ENCODE assay signal across 17 cellular contexts in the genomic region with DNA sequence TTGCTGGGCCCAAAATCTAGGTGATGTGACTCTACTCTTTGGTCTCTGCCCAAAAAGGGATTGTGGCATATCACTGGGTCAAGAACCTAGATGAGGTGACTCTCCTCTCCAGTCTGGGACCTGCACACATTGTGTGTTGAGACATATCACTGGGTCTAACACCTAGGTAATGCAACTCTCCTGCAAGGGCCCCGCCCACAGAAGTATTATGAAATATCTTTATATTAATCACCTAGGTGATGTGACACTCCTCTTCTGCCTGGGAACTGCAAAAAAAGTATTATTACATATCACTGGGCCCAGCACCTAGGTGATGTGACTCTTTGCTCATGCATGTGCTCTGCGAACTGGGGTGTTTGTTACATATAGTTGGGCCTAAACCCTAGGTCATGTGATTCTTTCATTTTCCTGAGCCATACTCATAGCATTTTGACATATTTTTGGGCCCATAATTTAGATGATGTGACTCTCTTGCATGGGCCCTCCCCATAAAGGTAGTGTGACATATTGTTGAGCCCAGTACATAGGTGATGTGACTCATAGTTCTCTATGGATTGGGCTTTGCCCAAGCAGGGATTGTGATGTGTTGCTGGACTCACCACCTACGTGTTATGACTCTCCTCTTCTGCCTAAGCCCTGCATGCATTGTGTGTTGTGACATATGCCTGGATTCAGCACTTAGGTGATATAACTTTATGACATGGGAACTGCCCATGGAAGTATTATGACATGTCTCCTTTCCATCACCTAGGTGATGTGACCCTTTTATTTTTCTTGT. TPM values are rescaled to one million over a fixed set of nuclear protein-coding genes. Genes with fewer than 3 reads are reported as not detected.
DNase-seq lines count a peak whose midpoint lies in the region; ATAC-seq, FAIRE-seq and TF ChIP-seq lines count a peak whose summit lies in the region.
"Had no signal": no experiment of that assay in that cellular context is flagged by ENCODE, and none has a peak within 500 bp of the region (broad histone marks: within the 10 kb centered on the region; RNA-seq: fewer than 3 reads in every experiment).

No MANE protein-coding gene starts in this region.

- H3K79me2 ChIP-seq in keratinocyte (ENCODE audit: control insufficient read depth, insufficient read depth, low read length) = peaks cover 2% of the 10 kb centered on the region

- H3K4me3 Mint-ChIP-seq in activated naive CD8-positive, alpha-beta T cell treated with anti-CD3 and anti-CD28 coated beads, Interleukin-2, amount 50 U/mL, for 24 hours = no peak overlapping the region
- H3K4me3 Mint-ChIP-seq in activated naive CD8-positive, alpha-beta T cell treated with anti-CD3 and anti-CD28 coated beads for 36 hours = no peak overlapping the region
- H3K4me3 Mint-ChIP-seq in progenitor cell of endocrine pancreas (ENCODE audit: low read depth) = no peak overlapping the region

- intact Hi-C loops in body of pancreas (cut with DNase I) = loop anchor here (10.0 kb wide), 1 partner anchor 275 kb away; no protein-coding TSS in a partner anchor

- 96 to 97% methylated on average over 3 of the region's 3 CpGs for WGBS in body of pancreas, 2 donors

- H3K4me3 ChIP-seq in body of pancreas (no peak overlapping the region), keratinocyte (ENCODE audit: control insufficient read depth in 2 of 3, extremely low read depth in 1 of 3, insufficient read depth in 2 of 3, low read depth in 1 of 3, low read length in 3 of 3) (no peak overlapping the region)
- H3K4me3 ChIP-seq: K562 had no signal

- TF ChIP-seq POLR2A in body of pancreas (IDR thresholded peaks at IDR 0.05) = no peak

- FAIRE-seq in keratinocyte (lab: Jason Lieb, UNC) = no peak
- FAIRE-seq: GM19239, K562 had no signal

- peak; percentile 44 for ATAC-seq in activated naive CD8-positive, alpha-beta T cell treated with anti-CD3 and anti-CD28 coated beads, Interleukin-2, amount 50 U/mL, for 24 hours
- peak; percentile 12 for ATAC-seq in body of pancreas

- H2AFZ ChIP-seq in keratinocyte (ENCODE audit: control insufficient read depth, low read length) = no peak overlapping the region

- peaks cover under 1% of the 10 kb centered on the region for H3K4me1 ChIP-seq in body of pancreas
- H3K4me1 ChIP-seq in keratinocyte (ENCODE audit: control insufficient read depth, extremely low read depth, insufficient read depth, low read length) = no peaks in the 10 kb centered on the region

- H3K36me3 ChIP-seq in body of pancreas (replicated peaks in 1 of 2; ENCODE audit: insufficient read depth in 1 of 2, low read depth in 2 of 2) = no peaks in the 10 kb centered on the region
- peaks cover 0 to 3% of the 10 kb centered on the region in 2 experiments for H3K36me3 ChIP-seq in keratinocyte (ENCODE audit: control insufficient read depth in 2 of 2, extremely low read depth in 1 of 2, insufficient read depth in 2 of 2, low read length in 2 of 2)

- H3K4me1 Mint-ChIP-seq in activated naive CD8-positive, alpha-beta T cell treated with anti-CD3 and anti-CD28 coated beads, Interleukin-2, amount 50 U/mL, for 24 hours = peaks cover 29% of the 10 kb centered on the region
- H3K4me1 Mint-ChIP-seq in activated naive CD8-positive, alpha-beta T cell treated with anti-CD3 and anti-CD28 coated beads for 36 hours = peaks cover 33% of the 10 kb centered on the region
- H3K4me1 Mint-ChIP-seq in progenitor cell of endocrine pancreas (ENCODE audit: low read depth) = peaks cover 14% of the 10 kb centered on the region

- H3K4me2 ChIP-seq in keratinocyte (ENCODE audit: control insufficient read depth, extremely low read depth, insufficient read depth, low read depth, low read length) = no peak overlapping the region

- DNase-seq in activated naive CD8-positive, alpha-beta T cell treated with anti-CD3 and anti-CD28 coated beads, Interleukin-2, amount 50 U/mL, for 24 hours = no peak
- no peak for DNase-seq in activated naive CD8-positive, alpha-beta T cell treated with anti-CD3 and anti-CD28 coated beads for 36 hours
- DNase-seq in body of pancreas (no peak), keratinocyte (ENCODE audit: low read depth, low spot score) (no peak), progenitor cell of endocrine pancreas (ENCODE audit: low spot score, unreplicated experiment) (no peak), SKM-1 (lab: John Stamatoyannopoulos, UW; ENCODE audit: unreplicated experiment) (no peak), DMS114 treated with DMSO at 0.1 percent for 48 hours (lab: John Stamatoyannopoulos, UW; ENCODE audit: unreplicated experiment) (no peak), T-helper 1 cell (no peak)
- DNase-seq: DMS 273 treated with DMSO at 0.1 percent for 48 hours, NCI-H1417 treated with DMSO at 0.1 percent for 48 hours, NCI-H1930, NCI-H69, OCI-M1, RPMI8226 had no signal

- dilution Hi-C loops in keratinocyte (cut with MboI; ENCODE audit: extremely low pct_ligation_motif_present, low sequenced_read_pairs) = no loop called here

- H4K20me1 ChIP-seq in keratinocyte (ENCODE audit: control insufficient read depth, extremely low read depth, insufficient read depth, low read length) = no peaks in the 10 kb centered on the region

- no peaks in the 10 kb centered on the region for H3K9me1 ChIP-seq in keratinocyte (ENCODE audit: control insufficient read depth, extremely low read depth, insufficient read depth, low read length)

- H3K36me3 Mint-ChIP-seq in activated naive CD8-positive, alpha-beta T cell treated with anti-CD3 and anti-CD28 coated beads, Interleukin-2, amount 50 U/mL, for 24 hours (ENCODE audit: low read depth) = peaks cover 15% of the 10 kb centered on the region
- peaks cover 58% of the 10 kb centered on the region for H3K36me3 Mint-ChIP-seq in activated naive CD8-positive, alpha-beta T cell treated with anti-CD3 and anti-CD28 coated beads for 36 hours
- peaks cover 28% of the 10 kb centered on the region for H3K36me3 Mint-ChIP-seq in progenitor cell of endocrine pancreas (ENCODE audit: insufficient read depth)

- TF ChIP-seq CTCF in body of pancreas (IDR thresholded peaks at IDR 0.05) (no peak), keratinocyte (optimal IDR thresholded peaks at IDR 0.05 in 1 of 3, IDR thresholded peaks at IDR 0.05 in 1 of 3, conservative IDR thresholded peaks at IDR 0.05 in 1 of 3; ENCODE audit: extremely low read depth in 1 of 3, insufficient read depth in 2 of 3, low read length in 3 of 3) (no peak), progenitor cell of endocrine pancreas (IDR thresholded peaks at IDR 0.05; ENCODE audit: unreplicated experiment) (no peak)

- H3K9ac ChIP-seq in keratinocyte (ENCODE audit: control insufficient read depth, extremely low read depth, insufficient read depth, low read length) = no peak overlapping the region

- no peaks in the 10 kb centered on the region for H3K9me3 Mint-ChIP-seq in activated naive CD8-positive, alpha-beta T cell treated with anti-CD3 and anti-CD28 coated beads, Interleukin-2, amount 50 U/mL, for 24 hours
- peaks cover 7% of the 10 kb centered on the region for H3K9me3 Mint-ChIP-seq in activated naive CD8-positive, alpha-beta T cell treated with anti-CD3 and anti-CD28 coated beads for 36 hours
- no peaks in the 10 kb centered on the region for H3K9me3 Mint-ChIP-seq in progenitor cell of endocrine pancreas (ENCODE audit: low read depth)

- H3K9me3 ChIP-seq in body of pancreas (no peaks in the 10 kb centered on the region), keratinocyte (ENCODE audit: control insufficient read depth, low read depth, low read length) (no peaks in the 10 kb centered on the region)

- no peaks in the 10 kb centered on the region for H3K27me3 ChIP-seq in body of pancreas
- H3K27me3 ChIP-seq in keratinocyte (ENCODE audit: control insufficient read depth, extremely low read depth, insufficient read depth, low read length) = no peaks in the 10 kb centered on the region

- no peaks in the 10 kb centered on the region for H3K27me3 Mint-ChIP-seq in activated naive CD8-positive, alpha-beta T cell treated with anti-CD3 and anti-CD28 coated beads, Interleukin-2, amount 50 U/mL, for 24 hours
- no peaks in the 10 kb centered on the region for H3K27me3 Mint-ChIP-seq in activated naive CD8-positive, alpha-beta T cell treated with anti-CD3 and anti-CD28 coated beads for 36 hours
- no peaks in the 10 kb centered on the region for H3K27me3 Mint-ChIP-seq in progenitor cell of endocrine pancreas

- H3K27ac ChIP-seq in body of pancreas (no peak overlapping the region), keratinocyte (ENCODE audit: control insufficient read depth, insufficient read depth, low read length) (peak overlapping the region; percentile 33)
- H3K27ac ChIP-seq: C4-2B had no signal

- H3K27ac Mint-ChIP-seq in activated naive CD8-positive, alpha-beta T cell treated with anti-CD3 and anti-CD28 coated beads, Interleukin-2, amount 50 U/mL, for 24 hours = no peak overlapping the region
- H3K27ac Mint-ChIP-seq in activated naive CD8-positive, alpha-beta T cell treated with anti-CD3 and anti-CD28 coated beads for 36 hours = no peak overlapping the region
- H3K27ac Mint-ChIP-seq in progenitor cell of endocrine pancreas = peak overlapping the region; percentile 27

RNA-seq across cellular contexts. Expression of a gene that starts 11.2 kb away (rescaled TPM):
- 1 to 10 TPM; 5.0 to 5.8 TPM for total RNA-seq in activated naive CD8-positive, alpha-beta T cell treated with anti-CD3 and anti-CD28 coated beads for 36 hours
- total RNA-seq in body of pancreas = 1 to 10 TPM in 1 of 2 donors, under 1 TPM in 1; 0.99 to 2.1 TPM
- 0.96 to 1.4 TPM (median 1.1 TPM) in 3 replicates for polyA plus RNA-seq in keratinocyte
- polyA plus RNA-seq in keratinocyte (2011; ENCODE audit: low read depth) = 2.4 TPM
- polyA plus RNA-seq in keratinocyte (2011; cell fraction: cytosol; rRNA removed) = 0.43 and 1.00 TPM in 2 replicates
- 1.9 and 2.5 TPM in 2 replicates for polyA plus RNA-seq in keratinocyte (2011; cell fraction: nucleus; rRNA removed)
- 1.5 and 2.4 TPM in 2 replicates for polyA plus RNA-seq in keratinocyte (2012; ENCODE audit: low replicate concordance)
- 0.39 to 1.6 TPM (median 0.86 TPM) in 3 replicates for polyA minus RNA-seq in keratinocyte
- polyA minus RNA-seq in keratinocyte (2011; cell fraction: cytosol; rRNA and poly(A)+ RNA removed) = 0.58 TPM
- 1.3 and 3.4 TPM in 2 replicates for polyA minus RNA-seq in keratinocyte (2011; cell fraction: nucleus; rRNA and poly(A)+ RNA removed)
- 10.2 and 11.5 TPM in 2 replicates for total RNA-seq in progenitor cell of endocrine pancreas
